ENCODE assay signal across 20 cellular contexts in genomic region chrX:2592279-2592678, GRCh38.
DNase-seq lines count a peak whose midpoint lies in the region; ATAC-seq, FAIRE-seq and TF ChIP-seq lines count a peak whose summit lies in the region.
"Had no signal": no experiment of that assay in that cellular context is flagged by ENCODE, and none has a peak within 500 bp of the region (broad histone marks: within the 10 kb centered on the region; RNA-seq: fewer than 3 reads in every experiment).

No MANE protein-coding gene starts in this region.

- H2BK5ac ChIP-seq in H1 (ENCODE audit: low read depth, low read length) (peak overlapping the region; percentile 44; the same call in 1 of the 2 replicates), mesenchymal stem cell (ENCODE audit: low read depth, low read length, poor library complexity, severe bottlenecking) (no peak overlapping the region)

- no peaks in the 10 kb centered on the region for H4K20me1 ChIP-seq in H1 (replicated peaks in 1 of 2; ENCODE audit: control insufficient read depth in 1 of 2, insufficient read depth in 2 of 2, low read length in 2 of 2)

- H3K27me3 ChIP-seq in HUES64 (ENCODE audit: insufficient read depth, low read length) (no peaks in the 10 kb centered on the region), H1 (replicated peaks in 1 of 4; ENCODE audit: control insufficient read depth in 3 of 4, extremely low read depth in 1 of 4, insufficient read depth in 3 of 4, low read length in 3 of 4) (no peaks in the 10 kb centered on the region), Caco-2 (replicated peaks; ENCODE audit: control insufficient read depth, insufficient read depth, low read length) (no peaks in the 10 kb centered on the region), mesenchymal stem cell (ENCODE audit: control insufficient read depth in 1 of 2, insufficient read depth in 1 of 2, low read length in 2 of 2) (no peaks in the 10 kb centered on the region)
- H3K27me3 ChIP-seq: SJSA1 had no signal

- H3K79me1 ChIP-seq in H1 (ENCODE audit: low read depth, low read length) (no peaks in the 10 kb centered on the region), mesenchymal stem cell (replicated peaks; ENCODE audit: low read length, poor library complexity, severe bottlenecking) (no peaks in the 10 kb centered on the region)

- peak overlapping the region; percentile 1 for H3K27ac Mint-ChIP-seq in stimulated activated naive B cell treated with anti-CD40 and anti-IgM and Interleukin-4, amounts not matched to agents 10 μg/mL and 1 μg/mL and 100 μg/mL, for 72 hours
- no peak overlapping the region for H3K27ac Mint-ChIP-seq in Caco-2 (ENCODE audit: unreplicated experiment)

- H4K5ac ChIP-seq in H1 (ENCODE audit: insufficient read length, low read depth, low read length): no peak overlapping the region

- H2BK12ac ChIP-seq in H1 (ENCODE audit: low read depth, low read length): 0 out of 2 replicates have a peak overlapping the region, but pooled peaks have one; percentile 50
- no peak overlapping the region for H2BK12ac ChIP-seq in mesenchymal stem cell (ENCODE audit: low read length in 2 of 2)

- H2BK15ac ChIP-seq in H1 (ENCODE audit: low read length) (0 out of 2 replicates have a peak overlapping the region, but pooled peaks have one; percentile 81), mesenchymal stem cell (ENCODE audit: low read depth, poor library complexity, severe bottlenecking) (no peak overlapping the region)

- H3K9ac ChIP-seq in HUES64 (ENCODE audit: low read depth, low read length) (no peak overlapping the region), H1 (replicated peaks in 1 of 4; ENCODE audit: extremely low read depth in 1 of 4, low read depth in 3 of 4, low read length in 3 of 4) (no peak overlapping the region), mesenchymal stem cell (ENCODE audit: low read length) (no peak overlapping the region)

- H3K4ac ChIP-seq in H1 (replicated peaks; ENCODE audit: insufficient read length, low read depth, low read length) (no peak overlapping the region), mesenchymal stem cell (ENCODE audit: low read depth in 1 of 2, low read length in 2 of 2) (no peak overlapping the region)

- TF ChIP-seq CTCF in H1 (IDR thresholded peaks at IDR 0.05; ENCODE audit: control extremely low read depth in 1 of 3, insufficient read depth in 1 of 3, low read depth in 1 of 3, low read length in 3 of 3): no peak
- TF ChIP-seq CTCF in Caco-2 (IDR thresholded peaks at IDR 0.05; ENCODE audit: insufficient read depth in 1 of 2, low read depth in 1 of 2, low read length in 1 of 2, severe bottlenecking in 1 of 2, unreplicated experiment in 1 of 2): no peak

- no peaks in the 10 kb centered on the region for H3K36me3 ChIP-seq in HUES64 (ENCODE audit: insufficient read depth, low read length)
- no peaks in the 10 kb centered on the region for H3K36me3 ChIP-seq in H1 (ENCODE audit: control insufficient read depth in 2 of 4, insufficient read depth in 4 of 4, low read length in 3 of 4)
- H3K36me3 ChIP-seq in Caco-2 (ENCODE audit: control insufficient read depth, insufficient read depth, low read length): no peaks in the 10 kb centered on the region
- H3K36me3 ChIP-seq in mesenchymal stem cell (ENCODE audit: control insufficient read depth in 1 of 2, insufficient read depth in 2 of 2, low read depth in 1 of 2, low read length in 2 of 2): peaks cover 0 to 3% of the 10 kb centered on the region in 2 experiments
- H3K36me3 ChIP-seq: SJSA1 had no signal

- H2BK20ac ChIP-seq in H1 (ENCODE audit: low read length): peak overlapping the region; percentile 86; the same call in 1 of the 2 replicates

- POLR2A ChIA-PET in H1 (lab: Charles Lee; ENCODE audit: partially characterized antibody): no interaction called here
- POLR2A ChIA-PET in Caco-2 (lab: Charles Lee): no interaction called here

- H3K36me3 Mint-ChIP-seq in stimulated activated naive B cell treated with anti-CD40 and anti-IgM and Interleukin-4, amounts not matched to agents 10 μg/mL and 1 μg/mL and 100 μg/mL, for 72 hours: peaks cover 0 to 9% of the 10 kb centered on the region in 2 donors
- peaks cover 9% of the 10 kb centered on the region for H3K36me3 Mint-ChIP-seq in Caco-2 (ENCODE audit: insufficient read depth, unreplicated experiment)

- TF ChIP-seq POLR2A in H1 (IDR thresholded peaks at IDR 0.05; ENCODE audit: control extremely low read depth in 1 of 2, low read depth in 2 of 2, low read length in 2 of 2): no peak

- no peaks in the 10 kb centered on the region for H3K27me3 Mint-ChIP-seq in stimulated activated naive B cell treated with anti-CD40 and anti-IgM and Interleukin-4, amounts not matched to agents 10 μg/mL and 1 μg/mL and 100 μg/mL, for 72 hours
- no peaks in the 10 kb centered on the region for H3K27me3 Mint-ChIP-seq in Caco-2 (ENCODE audit: insufficient read depth, unreplicated experiment)

- FAIRE-seq in H1 (lab: Jason Lieb, UNC): peak; percentile 24
- FAIRE-seq: D721Med, G401.6, H54, HepG2 had no signal

- H3K4me3 Mint-ChIP-seq in stimulated activated naive B cell treated with anti-CD40 and anti-IgM and Interleukin-4, amounts not matched to agents 10 μg/mL and 1 μg/mL and 100 μg/mL, for 72 hours: no peak overlapping the region
- no peak overlapping the region for H3K4me3 Mint-ChIP-seq in Caco-2 (ENCODE audit: unreplicated experiment)
- H3K4me3 Mint-ChIP-seq: CD4-positive, CD25-positive, alpha-beta regulatory T cell had no signal

- no peak for TF ChIP-seq EP300 in H1 (IDR thresholded peaks at IDR 0.05; ENCODE audit: borderline replicate concordance in 1 of 2, low read depth in 2 of 2, low read length in 2 of 2)

- H3K4me1 ChIP-seq in HUES64 (ENCODE audit: insufficient read depth, low read length): peaks cover 11% of the 10 kb centered on the region
- peaks cover 0 to 5% (median 2%) of the 10 kb centered on the region in 4 experiments; a peak in 3 of 7 replicates for H3K4me1 ChIP-seq in H1 (replicated peaks in 1 of 4; ENCODE audit: control insufficient read depth in 3 of 4, insufficient read depth in 4 of 4, low read length in 3 of 4)
- peaks cover 17% of the 10 kb centered on the region for H3K4me1 ChIP-seq in Caco-2
- no peaks in the 10 kb centered on the region for H3K4me1 ChIP-seq in mesenchymal stem cell (ENCODE audit: control insufficient read depth, insufficient read depth, low read depth, low read length)

- H3K9me3 ChIP-seq in HUES64 (ENCODE audit: insufficient read depth, low read depth, low read length) (no peaks in the 10 kb centered on the region), H1 (ENCODE audit: insufficient read depth in 2 of 2, low read depth in 1 of 2, low read length in 1 of 2) (no peaks in the 10 kb centered on the region), Caco-2 (no peaks in the 10 kb centered on the region), mesenchymal stem cell (ENCODE audit: control insufficient read depth, low read length) (no peaks in the 10 kb centered on the region)
- H3K9me3 ChIP-seq: SJSA1 had no signal

- no peak overlapping the region for H3K4me2 ChIP-seq in H1 (ENCODE audit: insufficient read depth in 1 of 2, low read depth in 2 of 2, low read length in 2 of 2)
- no peak overlapping the region for H3K4me2 ChIP-seq in mesenchymal stem cell (ENCODE audit: low read length, poor library complexity, severe bottlenecking)

- H2BK120ac ChIP-seq in H1 (replicated peaks; ENCODE audit: low read depth, low read length): no peak overlapping the region
- no peak overlapping the region for H2BK120ac ChIP-seq in mesenchymal stem cell (ENCODE audit: low read depth, low read length)

- H3K23ac ChIP-seq in H1 (ENCODE audit: insufficient read length): no peak overlapping the region
- H3K23ac ChIP-seq in mesenchymal stem cell (ENCODE audit: low read length in 2 of 2): no peak overlapping the region

- peak; percentile 56 for DNase-seq in ELF-1 (ENCODE audit: low read depth, low spot score)
- no peak for DNase-seq in H1 (ENCODE audit: low read depth in 1 of 2, low spot score in 2 of 2)
- no peak for DNase-seq in stimulated activated naive B cell treated with anti-CD40 and anti-IgM and Interleukin-4, amounts not matched to agents 10 μg/mL and 1 μg/mL and 100 μg/mL, for 72 hours
- DNase-seq in Caco-2: no peak
- no peak for DNase-seq in mesenchymal stem cell
- DNase-seq in left lobe of liver (ENCODE audit: low spot score): no peak
- DNase-seq: ACHN; AML-193; CD4-positive, CD25-positive, alpha-beta regulatory T cell; DMS79 treated with DMSO at 0.1 percent for 48 hours; KG1; NCI-H1436; NCI-H2081; NCI-H774 had no signal

- peak overlapping the region; percentile 7; the same call in 1 of the 2 replicates for H3K27ac ChIP-seq in HUES64 (ENCODE audit: low read depth, low read length)
- H3K27ac ChIP-seq in H1 (ENCODE audit: low read depth, low read length): no peak overlapping the region; the same call in 1 of the 2 replicates
- H3K27ac ChIP-seq in mesenchymal stem cell (ENCODE audit: low read length, poor library complexity, severe bottlenecking): no peak overlapping the region
- H3K27ac ChIP-seq: SJSA1 had no signal

- no peaks in the 10 kb centered on the region for H3K23me2 ChIP-seq in H1 (ENCODE audit: low read depth, low read length)

- TF ChIP-seq RAD21 in H1 (IDR thresholded peaks at IDR 0.05 in 1 of 2, conservative IDR thresholded peaks at IDR 0.05 in 1 of 2; ENCODE audit: low read depth in 2 of 2, low read length in 2 of 2): no peak

- no peaks in the 10 kb centered on the region for H3K79me2 ChIP-seq in H1 (ENCODE audit: control insufficient read depth in 1 of 2, insufficient read depth in 2 of 2, low read length in 2 of 2)

- no peak overlapping the region for H3K56ac ChIP-seq in H1 (replicated peaks; ENCODE audit: insufficient read length, low read depth, low read length)

- H3K18ac ChIP-seq in H1 (ENCODE audit: extremely low read depth, low read length) (peak overlapping the region; percentile 71), mesenchymal stem cell (ENCODE audit: low read depth in 1 of 2, low read length in 2 of 2) (no peak overlapping the region)

- H3K4me3 ChIP-seq in HUES64 (ENCODE audit: low read length) (no peak overlapping the region), H1 (ENCODE audit: extremely low read depth in 1 of 4, insufficient read depth in 2 of 4, low read depth in 3 of 4, low read length in 4 of 4) (no peak overlapping the region), Caco-2 (ENCODE audit: low read depth, low read length) (no peak overlapping the region), mesenchymal stem cell (ENCODE audit: insufficient read depth in 1 of 2, low read depth in 1 of 2, low read length in 2 of 2) (no peak overlapping the region)
- H3K4me3 ChIP-seq: SJSA1 had no signal

- 80% methylated on average over 3 of the region's 3 CpGs for WGBS in HUES64
- WGBS in H1 (ENCODE audit: extremely low coverage in 1 of 2, insufficient coverage in 1 of 2, insufficient read length in 1 of 2, insufficient replicate concordance in 2 of 2, low coverage in 1 of 2, low lambda C conversion rate in 2 of 2, missing lambda C conversion rate in 1 of 2), 2 experiments: 82% methylated on average over 3 of the region's 3 CpGs; no CpG with 5 or more reads in 1 of the 2 experiments
- WGBS in mesenchymal stem cell: 66% methylated on average over 3 of the region's 3 CpGs

- H3K14ac ChIP-seq in H1 (ENCODE audit: insufficient read length) (no peak overlapping the region), mesenchymal stem cell (ENCODE audit: low read length in 2 of 2) (no peak overlapping the region)

- H4K91ac ChIP-seq in H1 (replicated peaks; ENCODE audit: insufficient read length, low read length) (no peak overlapping the region), mesenchymal stem cell (ENCODE audit: low read length) (no peak overlapping the region)

- peaks cover 0 to 2% of the 10 kb centered on the region in 2 donors for H3K9me3 Mint-ChIP-seq in stimulated activated naive B cell treated with anti-CD40 and anti-IgM and Interleukin-4, amounts not matched to agents 10 μg/mL and 1 μg/mL and 100 μg/mL, for 72 hours
- no peaks in the 10 kb centered on the region for H3K9me3 Mint-ChIP-seq in Caco-2 (ENCODE audit: unreplicated experiment)
- H3K9me3 Mint-ChIP-seq: CD4-positive, CD25-positive, alpha-beta regulatory T cell had no signal

- H2AFZ ChIP-seq in H1 (ENCODE audit: low read length): no peak overlapping the region
- no peak overlapping the region for H2AFZ ChIP-seq in mesenchymal stem cell (ENCODE audit: low read depth, low read length)

- H4K8ac ChIP-seq in H1 (ENCODE audit: extremely low read depth, insufficient read depth, low read length) (no peak overlapping the region), mesenchymal stem cell (ENCODE audit: low read length) (no peak overlapping the region)

- BruUV-seq in Caco-2 (replicated peaks; lab: Mats Ljungman, UMichigan): no TSS peak

- ATAC-seq in stimulated activated naive B cell treated with anti-CD40 and anti-IgM and Interleukin-4, amounts not matched to agents 10 μg/mL and 1 μg/mL and 100 μg/mL, for 72 hours (replicated peaks): no peak
- no peak for ATAC-seq in left lobe of liver
- ATAC-seq: HepG2 had no signal

- intact Hi-C loops in Caco-2 (cut with micrococcal nuclease; ENCODE audit: unreplicated experiment): loop anchor here (2.0 to 5.0 kb wide), 3 partner anchors 40 to 939 kb away; no protein-coding TSS in a partner anchor

- H2AK5ac ChIP-seq in H1 (ENCODE audit: low read depth, low read length) (0 out of 2 replicates have a peak overlapping the region, but pooled peaks have one; percentile 11), mesenchymal stem cell (ENCODE audit: low read length, severe bottlenecking) (no peak overlapping the region)

- H3K4me1 Mint-ChIP-seq in stimulated activated naive B cell treated with anti-CD40 and anti-IgM and Interleukin-4, amounts not matched to agents 10 μg/mL and 1 μg/mL and 100 μg/mL, for 72 hours: peaks cover 8 to 15% of the 10 kb centered on the region in 2 donors
- peaks cover 13% of the 10 kb centered on the region for H3K4me1 Mint-ChIP-seq in Caco-2 (ENCODE audit: low read depth, unreplicated experiment)

- CTCF ChIA-PET in H1 (lab: Charles Lee; ENCODE audit: partially characterized antibody) (no interaction called here), Caco-2 (lab: Charles Lee) (no interaction called here)
